Comparison of ENCODE assay signal across 1 cellular context in genomic region chr11:6610591-6610990, GRCh38.
TF ChIP-seq lines count a peak whose summit lies in the region.

No MANE protein-coding gene starts in this region.

TF ChIP-seq in HEK293, 187 proteins besides CTCF, POLR2A, EP300 and RAD21:
- TF ChIP-seq GLI2 (tag by site-specific recombination; IDR thresholded peaks at IDR 0.05; ENCODE audit: borderline replicate concordance, low read depth) (no peak), PRDM10 (tag by site-specific recombination; IDR thresholded peaks at IDR 0.05) (peak; percentile 44; the same call in 1 of the 2 replicates), ZNF677 (tag by site-specific recombination; IDR thresholded peaks at IDR 0.05) (no peak), SALL2 (tag by site-specific recombination; IDR thresholded peaks at IDR 0.05; ENCODE audit: borderline replicate concordance) (no peak), HOXA7 (CRISPR knock-in tag; IDR thresholded peaks at IDR 0.05; ENCODE audit: borderline replicate concordance) (no peak)
